23 cellular contexts compared by ENCODE assay signal in the genomic region with DNA sequence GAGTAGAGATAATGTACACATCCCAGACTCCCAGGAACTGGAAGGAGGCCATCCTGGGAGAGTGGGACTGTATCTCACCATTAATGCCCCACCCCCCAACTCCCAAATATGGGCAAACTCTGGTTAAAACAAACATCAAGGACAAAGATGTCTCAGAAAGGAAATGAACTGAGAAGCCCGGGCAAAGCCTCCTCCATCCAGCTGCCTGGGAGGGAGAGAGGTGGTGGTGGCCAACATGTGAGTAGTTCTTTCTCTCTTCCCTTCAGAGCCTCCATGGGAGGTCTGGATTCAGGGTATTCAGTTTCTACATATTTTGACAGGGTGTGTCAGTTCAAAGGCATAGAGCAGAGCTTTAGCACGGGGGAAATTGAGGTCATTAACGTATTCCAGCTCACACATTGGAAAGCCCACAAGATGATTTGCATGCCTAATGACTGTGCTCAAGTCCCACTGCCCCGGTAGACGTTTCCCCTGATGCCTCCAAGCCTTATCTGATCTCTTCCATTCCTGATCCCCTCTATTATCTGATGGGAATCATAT. TPM values are rescaled to one million over a fixed set of nuclear protein-coding genes. Genes with fewer than 3 reads are reported as not detected.
"Had no signal": no experiment of that assay in that cellular context is flagged by ENCODE, and none has a peak within 500 bp of the region (broad histone marks: within the 10 kb centered on the region; RNA-seq: fewer than 3 reads in every experiment).

No MANE protein-coding gene starts in this region.

- DNase-seq: activated CD4-positive, alpha-beta T cell treated with anti-CD3 and anti-CD28 coated beads, Interleukin-2, amount 10 ng/mL, durations not matched to agents 7 days and 5 days; activated naive CD4-positive, alpha-beta T cell treated with anti-CD3 and anti-CD28 coated beads for 36 hours; activated T-cell treated with anti-CD3 and anti-CD28 coated beads for 4 hours; adrenal gland; cortex of kidney; effector CD8-positive, alpha-beta T cell; foreskin melanocyte; heart left ventricle; islet precursor cell; mammary epithelial cell; natural killer cell; occipital lobe; stimulated activated CD4-positive, alpha-beta T cell treated with anti-CD3 and anti-CD28 coated beads, Interleukin-2, amount 100 ng/mL, for 48 hours; stimulated activated naive CD8-positive, alpha-beta T cell treated with anti-CD3 and anti-CD28 coated beads, Interleukin-15, Interleukin-2, amounts not matched to agents 100 U/mL and 50 U/mL, for 24 hours; upper lobe of left lung had no signal

- H3K9me3 ChIP-seq: adrenal gland, heart left ventricle, prostate gland, suprapubic skin, upper lobe of left lung had no signal

- H3K4me1 ChIP-seq: adrenal gland, prostate gland, suprapubic skin, upper lobe of left lung had no signal

- H3K36me3 ChIP-seq: adrenal gland, heart left ventricle, prostate gland, suprapubic skin, upper lobe of left lung had no signal

- H3K27me3 ChIP-seq: adrenal gland, heart left ventricle, suprapubic skin, upper lobe of left lung had no signal

- H3K36me3 Mint-ChIP-seq: brain, natural killer cell, WTC11 had no signal

- H3K27ac Mint-ChIP-seq: activated CD4-positive, alpha-beta T cell treated with anti-CD3 and anti-CD28 coated beads, Interleukin-2, amount 10 ng/mL, durations not matched to agents 7 days and 5 days; activated naive CD4-positive, alpha-beta T cell treated with anti-CD3 and anti-CD28 coated beads for 36 hours; natural killer cell; WTC11 had no signal

- H3K9me3 Mint-ChIP-seq: activated naive CD4-positive, alpha-beta T cell treated with anti-CD3 and anti-CD28 coated beads for 36 hours; activated T-helper 17 cell treated with anti-CD3 and anti-CD28 coated beads, Interleukin-2, amount 50 U/mL, for 72 hours; central memory CD8-positive, alpha-beta T cell; natural killer cell had no signal

- H3K27me3 Mint-ChIP-seq: activated CD4-positive, alpha-beta T cell treated with anti-CD3 and anti-CD28 coated beads, Interleukin-2, amount 10 ng/mL, durations not matched to agents 7 days and 5 days; activated T-helper 17 cell treated with anti-CD3 and anti-CD28 coated beads, Interleukin-2, amount 50 U/mL, for 72 hours; central memory CD8-positive, alpha-beta T cell had no signal

- H3K4me3 Mint-ChIP-seq: activated CD4-positive, alpha-beta T cell treated with anti-CD3 and anti-CD28 coated beads, Interleukin-2, amount 10 ng/mL, durations not matched to agents 7 days and 5 days; activated naive CD4-positive, alpha-beta T cell treated with anti-CD3 and anti-CD28 coated beads for 36 hours; activated T-helper 17 cell treated with anti-CD3 and anti-CD28 coated beads, Interleukin-2, amount 50 U/mL, for 72 hours; brain; central memory CD8-positive, alpha-beta T cell; natural killer cell; WTC11 had no signal

- ATAC-seq: activated T-helper 17 cell treated with anti-CD3 and anti-CD28 coated beads, Interleukin-2, amount 50 U/mL, for 72 hours; heart left ventricle; left lobe of liver; natural killer cell; sciatic nerve; stimulated activated naive CD8-positive, alpha-beta T cell treated with anti-CD3 and anti-CD28 coated beads, Interleukin-15, Interleukin-2, amounts not matched to agents 100 U/mL and 50 U/mL, for 24 hours; WTC11 had no signal

- H3K4me3 ChIP-seq: adrenal gland, heart left ventricle, prostate gland, suprapubic skin, upper lobe of left lung had no signal

- H3K27ac ChIP-seq: adrenal gland, heart left ventricle, prostate gland, suprapubic skin, upper lobe of left lung had no signal

RNA-seq across cellular contexts. Expression of gene CXCR4, which starts 57.5 kb away (rescaled TPM):
- total RNA-seq: mammary epithelial cell had no signal
